Comparison of ENCODE assay signal across 1 cellular context in the genomic region with DNA sequence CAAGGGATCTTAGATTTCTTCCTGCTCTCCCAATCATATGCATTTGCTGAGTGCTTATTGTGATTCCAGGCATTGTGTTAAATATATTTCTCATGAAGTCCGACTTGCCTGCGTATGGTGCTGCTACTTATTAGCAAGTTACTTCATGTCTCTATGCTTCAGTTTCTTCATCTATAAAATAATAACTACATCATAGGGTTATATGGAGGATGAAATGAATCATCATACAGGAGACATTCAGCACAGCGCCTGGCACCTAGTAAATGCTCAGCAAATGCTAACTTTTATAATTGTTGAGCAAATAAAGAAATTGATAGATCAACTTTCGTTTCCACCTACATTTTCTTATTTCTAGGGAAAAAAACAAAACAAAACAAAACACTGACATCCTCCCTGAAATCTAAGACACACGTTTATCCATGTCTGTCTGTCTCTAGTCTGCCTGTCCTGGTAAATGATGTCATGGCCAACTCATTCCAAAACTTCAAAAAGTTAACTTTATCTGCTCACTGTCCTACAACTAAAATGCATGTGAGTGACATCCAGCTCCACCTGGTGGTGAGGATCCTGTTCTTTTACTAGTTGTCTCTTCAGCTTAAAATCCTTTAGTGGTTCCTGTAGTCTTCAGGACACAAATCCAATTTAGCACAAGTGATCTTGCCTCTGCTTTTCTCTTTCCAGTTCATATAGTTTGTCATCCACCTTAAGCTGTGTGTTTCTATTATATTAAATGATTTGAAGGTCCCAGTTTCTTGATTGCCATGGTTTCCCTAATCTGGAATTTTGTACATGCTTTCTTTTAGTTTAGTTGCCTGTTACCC.
A peak's percentile ranks its signal among the peaks of the same experiment; 100 is the strongest.
TF ChIP-seq lines count a peak whose summit lies in the region.

No MANE protein-coding gene starts in this region.

TF ChIP-seq in K562, 482 proteins besides CTCF, POLR2A, EP300 and RAD21 (continued from another document):
- TF ChIP-seq, protein P1, sequence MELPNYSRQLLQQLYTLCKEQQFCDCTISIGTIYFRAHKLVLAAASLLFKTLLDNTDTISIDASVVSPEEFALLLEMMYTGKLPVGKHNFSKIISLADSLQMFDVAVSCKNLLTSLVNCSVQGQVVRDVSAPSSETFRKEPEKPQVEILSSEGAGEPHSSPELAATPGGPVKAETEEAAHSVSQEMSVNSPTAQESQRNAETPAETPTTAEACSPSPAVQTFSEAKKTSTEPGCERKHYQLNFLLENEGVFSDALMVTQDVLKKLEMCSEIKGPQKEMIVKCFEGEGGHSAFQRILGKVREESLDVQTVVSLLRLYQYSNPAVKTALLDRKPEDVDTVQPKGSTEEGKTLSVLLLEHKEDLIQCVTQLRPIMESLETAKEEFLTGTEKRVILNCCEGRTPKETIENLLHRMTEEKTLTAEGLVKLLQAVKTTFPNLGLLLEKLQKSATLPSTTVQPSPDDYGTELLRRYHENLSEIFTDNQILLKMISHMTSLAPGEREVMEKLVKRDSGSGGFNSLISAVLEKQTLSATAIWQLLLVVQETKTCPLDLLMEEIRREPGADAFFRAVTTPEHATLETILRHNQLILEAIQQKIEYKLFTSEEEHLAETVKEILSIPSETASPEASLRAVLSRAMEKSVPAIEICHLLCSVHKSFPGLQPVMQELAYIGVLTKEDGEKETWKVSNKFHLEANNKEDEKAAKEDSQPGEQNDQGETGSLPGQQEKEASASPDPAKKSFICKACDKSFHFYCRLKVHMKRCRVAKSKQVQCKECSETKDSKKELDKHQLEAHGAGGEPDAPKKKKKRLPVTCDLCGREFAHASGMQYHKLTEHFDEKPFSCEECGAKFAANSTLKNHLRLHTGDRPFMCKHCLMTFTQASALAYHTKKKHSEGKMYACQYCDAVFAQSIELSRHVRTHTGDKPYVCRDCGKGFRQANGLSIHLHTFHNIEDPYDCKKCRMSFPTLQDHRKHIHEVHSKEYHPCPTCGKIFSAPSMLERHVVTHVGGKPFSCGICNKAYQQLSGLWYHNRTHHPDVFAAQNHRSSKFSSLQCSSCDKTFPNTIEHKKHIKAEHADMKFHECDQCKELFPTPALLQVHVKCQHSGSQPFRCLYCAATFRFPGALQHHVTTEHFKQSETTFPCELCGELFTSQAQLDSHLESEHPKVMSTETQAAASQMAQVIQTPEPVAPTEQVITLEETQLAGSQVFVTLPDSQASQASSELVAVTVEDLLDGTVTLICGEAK (IDR thresholded peaks at IDR 0.05): peak; percentile 71
- TF ChIP-seq, protein P1 (CRISPR knock-in tag; IDR thresholded peaks at IDR 0.05): no peak
- TF ChIP-seq SMC3 (conservative IDR thresholded peaks at IDR 0.05; ENCODE audit: insufficient read depth, low read depth, low read length) (peak; percentile 50; the same call in 1 of the 2 replicates), ZNF699 (CRISPR knock-in tag; IDR thresholded peaks at IDR 0.05; ENCODE audit: insufficient replicate concordance) (no peak), POLR2H (tag; IDR thresholded peaks at IDR 0.05; ENCODE audit: low read depth) (no peak)
- TF ChIP-seq, protein P2, sequence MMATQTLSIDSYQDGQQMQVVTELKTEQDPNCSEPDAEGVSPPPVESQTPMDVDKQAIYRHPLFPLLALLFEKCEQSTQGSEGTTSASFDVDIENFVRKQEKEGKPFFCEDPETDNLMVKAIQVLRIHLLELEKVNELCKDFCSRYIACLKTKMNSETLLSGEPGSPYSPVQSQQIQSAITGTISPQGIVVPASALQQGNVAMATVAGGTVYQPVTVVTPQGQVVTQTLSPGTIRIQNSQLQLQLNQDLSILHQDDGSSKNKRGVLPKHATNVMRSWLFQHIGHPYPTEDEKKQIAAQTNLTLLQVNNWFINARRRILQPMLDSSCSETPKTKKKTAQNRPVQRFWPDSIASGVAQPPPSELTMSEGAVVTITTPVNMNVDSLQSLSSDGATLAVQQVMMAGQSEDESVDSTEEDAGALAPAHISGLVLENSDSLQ (IDR thresholded peaks at IDR 0.05): peak; percentile 69
- TF ChIP-seq, protein P3, sequence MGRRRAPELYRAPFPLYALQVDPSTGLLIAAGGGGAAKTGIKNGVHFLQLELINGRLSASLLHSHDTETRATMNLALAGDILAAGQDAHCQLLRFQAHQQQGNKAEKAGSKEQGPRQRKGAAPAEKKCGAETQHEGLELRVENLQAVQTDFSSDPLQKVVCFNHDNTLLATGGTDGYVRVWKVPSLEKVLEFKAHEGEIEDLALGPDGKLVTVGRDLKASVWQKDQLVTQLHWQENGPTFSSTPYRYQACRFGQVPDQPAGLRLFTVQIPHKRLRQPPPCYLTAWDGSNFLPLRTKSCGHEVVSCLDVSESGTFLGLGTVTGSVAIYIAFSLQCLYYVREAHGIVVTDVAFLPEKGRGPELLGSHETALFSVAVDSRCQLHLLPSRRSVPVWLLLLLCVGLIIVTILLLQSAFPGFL (CRISPR knock-in tag; IDR thresholded peaks at IDR 0.05): no peak
- TF ChIP-seq, protein P4, sequence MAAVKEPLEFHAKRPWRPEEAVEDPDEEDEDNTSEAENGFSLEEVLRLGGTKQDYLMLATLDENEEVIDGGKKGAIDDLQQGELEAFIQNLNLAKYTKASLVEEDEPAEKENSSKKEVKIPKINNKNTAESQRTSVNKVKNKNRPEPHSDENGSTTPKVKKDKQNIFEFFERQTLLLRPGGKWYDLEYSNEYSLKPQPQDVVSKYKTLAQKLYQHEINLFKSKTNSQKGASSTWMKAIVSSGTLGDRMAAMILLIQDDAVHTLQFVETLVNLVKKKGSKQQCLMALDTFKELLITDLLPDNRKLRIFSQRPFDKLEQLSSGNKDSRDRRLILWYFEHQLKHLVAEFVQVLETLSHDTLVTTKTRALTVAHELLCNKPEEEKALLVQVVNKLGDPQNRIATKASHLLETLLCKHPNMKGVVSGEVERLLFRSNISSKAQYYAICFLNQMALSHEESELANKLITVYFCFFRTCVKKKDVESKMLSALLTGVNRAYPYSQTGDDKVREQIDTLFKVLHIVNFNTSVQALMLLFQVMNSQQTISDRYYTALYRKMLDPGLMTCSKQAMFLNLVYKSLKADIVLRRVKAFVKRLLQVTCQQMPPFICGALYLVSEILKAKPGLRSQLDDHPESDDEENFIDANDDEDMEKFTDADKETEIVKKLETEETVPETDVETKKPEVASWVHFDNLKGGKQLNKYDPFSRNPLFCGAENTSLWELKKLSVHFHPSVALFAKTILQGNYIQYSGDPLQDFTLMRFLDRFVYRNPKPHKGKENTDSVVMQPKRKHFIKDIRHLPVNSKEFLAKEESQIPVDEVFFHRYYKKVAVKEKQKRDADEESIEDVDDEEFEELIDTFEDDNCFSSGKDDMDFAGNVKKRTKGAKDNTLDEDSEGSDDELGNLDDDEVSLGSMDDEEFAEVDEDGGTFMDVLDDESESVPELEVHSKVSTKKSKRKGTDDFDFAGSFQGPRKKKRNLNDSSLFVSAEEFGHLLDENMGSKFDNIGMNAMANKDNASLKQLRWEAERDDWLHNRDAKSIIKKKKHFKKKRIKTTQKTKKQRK (IDR thresholded peaks at IDR 0.05; ENCODE audit: borderline replicate concordance, low read depth, low read length): no peak
